20 cellular contexts compared by ENCODE assay signal in genomic region chr9:92160786-92161185, GRCh38.
"Had no signal": no experiment of that assay in that cellular context is flagged by ENCODE, and none has a peak within 500 bp of the region (broad histone marks: within the 10 kb centered on the region; RNA-seq: fewer than 3 reads in every experiment).

No MANE protein-coding gene starts in this region.

- ATAC-seq: activated T-helper 17 cell treated with anti-CD3 and anti-CD28 coated beads, Interleukin-2, amount 50 U/mL, for 72 hours had no signal

- H3K27me3 ChIP-seq: cardiac muscle cell, Peyer's patch, SJSA1 had no signal

- DNase-seq: activated CD4-positive, alpha-beta T cell treated with anti-CD3 and anti-CD28 coated beads for 48 hours; activated CD4-positive, alpha-beta T cell treated with anti-CD3 and anti-CD28 coated beads, Interleukin-2, amount 50 U/mL, for 48 hours; activated CD4-positive, CD25-positive, alpha-beta regulatory T cell treated with anti-CD3 and anti-CD28 coated beads, Interleukin-2, amount 50 U/mL, for 72 hours; activated gamma-delta T cell; activated naive CD4-positive, alpha-beta T cell treated with anti-CD3 and anti-CD28 coated beads for 36 hours; activated T-cell treated with anti-CD3 and anti-CD28 coated beads for 4 hours; activated T-cell treated with anti-CD3 and anti-CD28 coated beads, Interleukin-2, amount 50 U/mL, for 48 hours; amygdala; NCI-H1092; NCI-H1930; NCI-H510A treated with DMSO at 0.1 percent for 48 hours; NCI-H69; Peyer's patch; Right ventricle myocardium superior had no signal

- H3K4me1 ChIP-seq: Peyer's patch, SJSA1 had no signal

- FAIRE-seq: astrocyte had no signal

- H3K27ac ChIP-seq: cardiac muscle cell, KMS-11, Peyer's patch, RWPE1, SJSA1 had no signal

- H3K4me3 ChIP-seq: cardiac muscle cell, Peyer's patch, SJSA1 had no signal

- H3K9me3 ChIP-seq: Peyer's patch had no signal

- H3K4me2 ChIP-seq: KMS-11 had no signal

- H3K9ac ChIP-seq: KMS-11 had no signal

- H3K36me3 ChIP-seq: cardiac muscle cell, Peyer's patch, SJSA1 had no signal
